Comparison of ENCODE assay signal across 17 cellular contexts in genomic region chr12:127294651-127295205, GRCh38.
DNase-seq lines count a peak whose midpoint lies in the region; TF ChIP-seq lines count a peak whose summit lies in the region.
"Had no signal": no experiment of that assay in that cellular context is flagged by ENCODE, and none has a peak within 500 bp of the region (broad histone marks: within the 10 kb centered on the region; RNA-seq: fewer than 3 reads in every experiment).

No MANE protein-coding gene starts in this region.

- intact Hi-C loops in A673 (cut with micrococcal nuclease; ENCODE audit: unreplicated experiment): loop anchor here (10.0 kb wide), 2 partner anchors 360 to 380 kb away; no protein-coding TSS in a partner anchor

- no TSS peak for BruUV-seq in A673 (replicated peaks; lab: Mats Ljungman, UMichigan)

- no peak overlapping the region for H3K4me3 ChIP-seq in A673 (ENCODE audit: low read depth, low read length, poor library complexity, severe bottlenecking)

- H3K27ac Mint-ChIP-seq in osteocyte (ENCODE audit: unreplicated experiment): no peak overlapping the region

- H3K4me1 Mint-ChIP-seq in osteocyte (ENCODE audit: unreplicated experiment): no peaks in the 10 kb centered on the region

- no peaks in the 10 kb centered on the region for H3K36me3 Mint-ChIP-seq in osteocyte (ENCODE audit: unreplicated experiment)

- H3K9me3 ChIP-seq in A673 (ENCODE audit: low read depth, low read length, poor library complexity, severe bottlenecking): peaks cover 12% of the 10 kb centered on the region

- H3K4me3 Mint-ChIP-seq in osteocyte (ENCODE audit: unreplicated experiment): no peak overlapping the region
- H3K4me3 Mint-ChIP-seq: H9 had no signal

- H3K4me1 ChIP-seq in A673 (ENCODE audit: insufficient read depth, low read length, poor library complexity, severe bottlenecking): peaks cover 14% of the 10 kb centered on the region

- no peaks in the 10 kb centered on the region for H3K36me3 ChIP-seq in A673 (ENCODE audit: insufficient read depth, low read length, poor library complexity, severe bottlenecking)

- no peaks in the 10 kb centered on the region for H3K27me3 ChIP-seq in A673 (replicated peaks; ENCODE audit: insufficient read depth, low read depth, low read length, poor library complexity)

- TF ChIP-seq CTCF in A673 (conservative IDR thresholded peaks at IDR 0.05; ENCODE audit: low read depth, low read length) (no peak), osteocyte (IDR thresholded peaks at IDR 0.05) (no peak)

- CTCF ChIA-PET in A673 (lab: Charles Lee): no interaction called here

- DNase-seq in A673 (ENCODE audit: low spot score) (peak; percentile 48), EH (ENCODE audit: low read depth) (peak; percentile 36), cerebellum (ENCODE audit: low spot score) (peak; percentile 20), osteocyte (ENCODE audit: extremely low spot score, unreplicated experiment) (peak; percentile 75), NCI-H524 treated with DMSO at 0.1 percent for 48 hours (lab: John Stamatoyannopoulos, UW) (no peak), glomerular visceral epithelial cell (ENCODE audit: extremely low spot score) (no peak)
- DNase-seq in activated CD4-positive, alpha-beta T cell treated with anti-CD3 and anti-CD28 coated beads for 4 hours: no peak
- DNase-seq: ACHN, DND-41, GF-D8, H9, IMR-90, NCI-H1092, NCI-H1436 treated with DMSO at 0.1 percent for 48 hours, NCI-H2029, NCI-H526 treated with DMSO at 0.1 percent for 48 hours had no signal

- no peaks in the 10 kb centered on the region for H3K27me3 Mint-ChIP-seq in osteocyte (ENCODE audit: unreplicated experiment)

- no peak overlapping the region for H3K27ac ChIP-seq in A673 (ENCODE audit: low read depth, low read length, poor library complexity, severe bottlenecking)
- H3K27ac ChIP-seq: C4-2B had no signal

- H3K9me3 Mint-ChIP-seq in osteocyte (ENCODE audit: unreplicated experiment): peaks cover 6% of the 10 kb centered on the region

- POLR2A ChIA-PET in A673 (lab: Charles Lee; ENCODE audit: low non-redundant PET): no interaction called here

Comparison
In these comparisons a context has a peak if more than half of its experiments do, and no peak if none do; other contexts are left out.
1. DNase-seq: peak in A673 (single experiment), EH (single experiment), cerebellum (single experiment) and osteocyte (single experiment); none in NCI-H524 treated with DMSO at 0.1 percent for 48 hours (single experiment), glomerular visceral epithelial cell (single experiment) and activated CD4-positive, alpha-beta T cell treated with anti-CD3 and anti-CD28 coated beads for 4 hours (0 of 2).